25 cellular contexts compared by ENCODE assay signal in the genomic region with DNA sequence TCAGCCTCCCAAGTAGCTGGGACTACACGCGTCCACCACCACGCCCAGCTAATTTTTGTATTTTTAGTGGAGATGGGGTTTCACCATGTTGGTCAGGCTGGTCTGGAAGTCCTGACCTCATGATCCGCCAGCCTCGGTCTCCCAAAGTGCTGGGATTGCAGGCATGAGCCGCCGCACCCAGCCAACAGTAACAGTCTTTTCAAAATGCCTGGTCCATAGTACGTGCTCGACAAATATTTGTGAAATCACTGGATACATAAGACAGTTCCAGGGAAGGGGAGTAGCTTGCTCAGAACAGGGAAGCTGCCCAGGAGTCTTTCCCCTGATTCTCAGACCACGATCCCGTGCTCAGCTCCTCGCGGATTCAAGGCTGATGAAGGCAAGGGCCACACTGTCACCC. TPM values are rescaled to one million over a fixed set of nuclear protein-coding genes. Genes with fewer than 3 reads are reported as not detected.
DNase-seq lines count a peak whose midpoint lies in the region; ATAC-seq and TF ChIP-seq lines count a peak whose summit lies in the region.
"Had no signal": no experiment of that assay in that cellular context is flagged by ENCODE, and none has a peak within 500 bp of the region (broad histone marks: within the 10 kb centered on the region; RNA-seq: fewer than 3 reads in every experiment).

No MANE protein-coding gene starts in this region.

- TF ChIP-seq POLR2A in adrenal gland (IDR thresholded peaks at IDR 0.05), result no peak

- H3K27me3 Mint-ChIP-seq in Calu3 (ENCODE audit: unreplicated experiment), result no peaks in the 10 kb centered on the region
- peaks cover 42% of the 10 kb centered on the region for H3K27me3 Mint-ChIP-seq in activated T-cell treated with anti-CD3 and anti-CD28 coated beads, Interleukin-2, amount 50 U/mL, for 4 hours (ENCODE audit: low read depth)

- peak overlapping the region in 6 of 11 experiments; percentile 63 to 82 (median 74); a peak in 7 of 22 replicates for H3K9ac ChIP-seq in BLaER1 treated with 17β-estradiol and CSF1 and Interleukin-3, amounts not matched to agents 10 nM and 100 nM
- H3K9ac ChIP-seq: SK-N-SH had no signal

- H3K36me3 ChIP-seq in BLaER1 treated with 17β-estradiol and CSF1 and Interleukin-3, amounts not matched to agents 10 nM and 100 nM, result no peaks in the 10 kb centered on the region
- H3K36me3 ChIP-seq in RWPE2 (ENCODE audit: low read depth), result no peaks in the 10 kb centered on the region
- no peaks in the 10 kb centered on the region for H3K36me3 ChIP-seq in neutrophil
- H3K36me3 ChIP-seq in adrenal gland (replicated peaks in 1 of 2), result no peaks in the 10 kb centered on the region
- H3K36me3 ChIP-seq: BE2C, MG63 had no signal

- no peak for DNase-seq in Calu3
- no peak for DNase-seq in RWPE2 (ENCODE audit: low spot score)
- DNase-seq in adrenal gland, result no peak
- DNase-seq in activated T-cell treated with anti-CD3 and anti-CD28 coated beads, Interleukin-2, amount 50 U/mL, for 4 hours, result no peak
- no peak for DNase-seq in NCI-H526 (lab: John Stamatoyannopoulos, UW)
- DNase-seq: ACHN; BE2C; CD4-positive, CD25-positive, alpha-beta regulatory T cell; DMS79; EL; GDM1; HCEC 1CT; KG1; NCI-H2029; NCI-H446 treated with DMSO at 0.1 percent for 48 hours; NCI-H526 treated with DMSO at 0.1 percent for 48 hours; SIG-M5; SK-N-SH; SW 1271 had no signal

- H3K9me3 ChIP-seq in BLaER1 treated with 17β-estradiol and CSF1 and Interleukin-3, amounts not matched to agents 10 nM and 100 nM (replicated peaks in 1 of 11), result peaks cover 4 to 15% (median 10%) of the 10 kb centered on the region in 11 experiments; a peak in 17 of 22 replicates
- no peaks in the 10 kb centered on the region for H3K9me3 ChIP-seq in RWPE2 (ENCODE audit: severe bottlenecking)
- H3K9me3 ChIP-seq in neutrophil, result no peaks in the 10 kb centered on the region
- no peaks in the 10 kb centered on the region for H3K9me3 ChIP-seq in adrenal gland (replicated peaks in 1 of 3)
- H3K9me3 ChIP-seq: BE2C, MG63, SK-N-SH had no signal

- no peak overlapping the region for H3K4me3 ChIP-seq in BLaER1 treated with 17β-estradiol and CSF1 and Interleukin-3, amounts not matched to agents 10 nM and 100 nM
- H3K4me3 ChIP-seq in RWPE2 (ENCODE audit: severe bottlenecking) (no peak overlapping the region), neutrophil (ENCODE audit: low read depth in 1 of 2, low read length in 1 of 2) (no peak overlapping the region), adrenal gland (no peak overlapping the region)
- H3K4me3 ChIP-seq: GM12878, GM23338, MG63 had no signal

- peaks cover 58% of the 10 kb centered on the region for H3K4me1 Mint-ChIP-seq in Calu3 (ENCODE audit: low read depth, unreplicated experiment)
- no peaks in the 10 kb centered on the region for H3K4me1 Mint-ChIP-seq in activated T-cell treated with anti-CD3 and anti-CD28 coated beads, Interleukin-2, amount 50 U/mL, for 4 hours (ENCODE audit: low read depth)

- TF ChIP-seq CTCF in Calu3 (IDR thresholded peaks at IDR 0.05; ENCODE audit: unreplicated experiment) (no peak), RWPE2 (IDR thresholded peaks at IDR 0.05; ENCODE audit: poor library complexity, severe bottlenecking) (no peak), neutrophil (IDR thresholded peaks at IDR 0.05) (no peak), adrenal gland (IDR thresholded peaks at IDR 0.05) (no peak)

- H3K27me3 ChIP-seq in BLaER1 treated with 17β-estradiol and CSF1 and Interleukin-3, amounts not matched to agents 10 nM and 100 nM, result no peaks in the 10 kb centered on the region
- no peaks in the 10 kb centered on the region for H3K27me3 ChIP-seq in RWPE2 (ENCODE audit: insufficient read depth, poor library complexity, severe bottlenecking)
- peaks cover 10% of the 10 kb centered on the region for H3K27me3 ChIP-seq in neutrophil
- H3K27me3 ChIP-seq in adrenal gland, result no peaks in the 10 kb centered on the region
- H3K27me3 ChIP-seq: MG63 had no signal

- BruUV-seq in Calu3 (replicated peaks; lab: Mats Ljungman, UMichigan), result no TSS peak

- peak overlapping the region in 10 of 11 experiments; percentile 55 to 98 (median 87); a peak in 20 of 22 replicates for H3K27ac ChIP-seq in BLaER1 treated with 17β-estradiol and CSF1 and Interleukin-3, amounts not matched to agents 10 nM and 100 nM
- H3K27ac ChIP-seq in RWPE2 (ENCODE audit: poor library complexity, severe bottlenecking) (peak overlapping the region; percentile 12), neutrophil (peak overlapping the region; percentile 83), adrenal gland (no peak overlapping the region)

- H3K9me3 Mint-ChIP-seq in Calu3 (ENCODE audit: low read depth, unreplicated experiment), result peaks cover 4% of the 10 kb centered on the region
- H3K9me3 Mint-ChIP-seq in activated T-cell treated with anti-CD3 and anti-CD28 coated beads, Interleukin-2, amount 50 U/mL, for 4 hours, result no peaks in the 10 kb centered on the region
- H3K9me3 Mint-ChIP-seq: GM23338; T-helper 1 cell treated with Interleukin-12 subunit alpha and Interleukin-12 subunit beta and Interleukin-4 antibody, amounts not matched to agents 30 μg/mL and 1 μg/mL, for 36 hours had no signal

- peak overlapping the region; percentile 98 for H3K27ac Mint-ChIP-seq in Calu3 (ENCODE audit: unreplicated experiment)
- H3K27ac Mint-ChIP-seq: CD4-positive, CD25-positive, alpha-beta regulatory T cell; GM23338; T-helper 1 cell treated with Interleukin-12 subunit alpha and Interleukin-12 subunit beta and Interleukin-4 antibody, amounts not matched to agents 30 μg/mL and 1 μg/mL, for 36 hours had no signal

- CTCF ChIA-PET in Calu3 (lab: Charles Lee), result interaction anchor here (0.6 to 3.5 kb wide), 4 partner anchors 19 to 1083 kb away, joined by 6 to 38 read pairs (median 18); partner anchors contain the start of gene PRKCG

- peaks cover 55 to 100% (median 95%) of the 10 kb centered on the region in 10 experiments for H3K4me1 ChIP-seq in BLaER1 treated with 17β-estradiol and CSF1 and Interleukin-3, amounts not matched to agents 10 nM and 100 nM
- H3K4me1 ChIP-seq in RWPE2 (ENCODE audit: insufficient read depth, poor library complexity, severe bottlenecking) (peaks cover 15% of the 10 kb centered on the region), neutrophil (ENCODE audit: control insufficient read depth in 1 of 2, insufficient read depth in 1 of 2, low read depth in 1 of 2, low read length in 1 of 2) (peaks cover 66 to 77% of the 10 kb centered on the region in 2 experiments), adrenal gland (replicated peaks in 1 of 2) (no peaks in the 10 kb centered on the region)
- H3K4me1 ChIP-seq: BE2C had no signal

- H4K20me1 ChIP-seq in BLaER1 treated with 17β-estradiol and CSF1 and Interleukin-3, amounts not matched to agents 10 nM and 100 nM, result no peaks in the 10 kb centered on the region

- no peak for ATAC-seq in RWPE2 (ENCODE audit: low read depth)
- no peak for ATAC-seq in activated T-cell treated with anti-CD3 and anti-CD28 coated beads, Interleukin-2, amount 50 U/mL, for 4 hours
- ATAC-seq: GM12878, GM23338 had no signal

- intact Hi-C loops in Calu3 (cut with micrococcal nuclease; ENCODE audit: unreplicated experiment) (loop anchor here (2.0 to 5.0 kb wide), 3 partner anchors 31 to 115 kb away; partner anchors contain the start of genes CACNG6 and CACNG7), adrenal gland (cut with DNase I) (loop anchor here (5.0 to 10.0 kb wide), 3 partner anchors 115 to 230 kb away; partner anchors contain the start of gene CACNG7 (in 1 of the 2))

- WGBS in adrenal gland, 4 donors, result 82 to 91% (median 84%) methylated on average over 13 of the region's 13 CpGs

- H3K4me3 Mint-ChIP-seq in Calu3 (ENCODE audit: low read depth, unreplicated experiment), result peak overlapping the region; percentile 24
- H3K4me3 Mint-ChIP-seq in activated T-cell treated with anti-CD3 and anti-CD28 coated beads, Interleukin-2, amount 50 U/mL, for 4 hours, result no peak overlapping the region
- H3K4me3 Mint-ChIP-seq: CD4-positive, CD25-positive, alpha-beta regulatory T cell; GM23338; T-helper 1 cell treated with Interleukin-12 subunit alpha and Interleukin-12 subunit beta and Interleukin-4 antibody, amounts not matched to agents 30 μg/mL and 1 μg/mL, for 36 hours had no signal

- H3K36me3 Mint-ChIP-seq in Calu3 (ENCODE audit: insufficient read depth, unreplicated experiment), result peaks cover 48% of the 10 kb centered on the region
- no peaks in the 10 kb centered on the region for H3K36me3 Mint-ChIP-seq in activated T-cell treated with anti-CD3 and anti-CD28 coated beads, Interleukin-2, amount 50 U/mL, for 4 hours (ENCODE audit: insufficient read depth)
- H3K36me3 Mint-ChIP-seq: CD4-positive, CD25-positive, alpha-beta regulatory T cell had no signal

- H3K4me2 ChIP-seq in BLaER1 treated with 17β-estradiol and CSF1 and Interleukin-3, amounts not matched to agents 10 nM and 100 nM, result peak overlapping the region in 9 of 11 experiments; percentile 67 to 96 (median 88); a peak in 16 of 22 replicates
- H3K4me2 ChIP-seq: GM23338, SK-N-SH had no signal

RNA-seq across cellular contexts. Expression of gene CACNG6, which starts 30.5 kb away (rescaled TPM):
- total RNA-seq in Calu3 (2022) (137 and 144 TPM in 2 replicates), adrenal gland (not detected)
- polyA plus RNA-seq in adrenal gland, result not detected
- not detected for total RNA-seq in activated T-cell treated with anti-CD3 and anti-CD28 coated beads, Interleukin-2, amount 50 U/mL, for 4 hours
- total RNA-seq: CD4-positive, CD25-positive, alpha-beta regulatory T cell; GM12878 had no signal
- polyA plus RNA-seq: CD4-positive, CD25-positive, alpha-beta regulatory T cell had no signal

RNA-seq across cellular contexts. Expression of gene VSTM1, which starts 41.8 kb away (rescaled TPM):
- not detected in 2 replicates for total RNA-seq in Calu3 (2022)
- total RNA-seq in adrenal gland, result under 1 TPM in 1 of 8 donors, not detected in 7; 0.83 TPM
- not detected for polyA plus RNA-seq in adrenal gland
- not detected for total RNA-seq in activated T-cell treated with anti-CD3 and anti-CD28 coated beads, Interleukin-2, amount 50 U/mL, for 4 hours
- total RNA-seq: CD4-positive, CD25-positive, alpha-beta regulatory T cell; GM12878; GM23338 had no signal
- polyA plus RNA-seq: CD4-positive, CD25-positive, alpha-beta regulatory T cell; GM12878; GM23338 had no signal

RNA-seq across cellular contexts. Expression of gene CACNG8, which starts 59.2 kb away (rescaled TPM):
- 13.4 and 19.0 TPM in 2 replicates for total RNA-seq in Calu3 (2022)
- under 1 TPM in 2 of 8 donors, not detected in 6; under 0.01 to 0.04 TPM for total RNA-seq in adrenal gland
- polyA plus RNA-seq in adrenal gland, result under 1 TPM in 2 of 3 donors, not detected in 1; under 0.01 to 0.03 TPM
- not detected for total RNA-seq in activated T-cell treated with anti-CD3 and anti-CD28 coated beads, Interleukin-2, amount 50 U/mL, for 4 hours
- total RNA-seq: CD4-positive, CD25-positive, alpha-beta regulatory T cell; GM12878 had no signal
- polyA plus RNA-seq: CD4-positive, CD25-positive, alpha-beta regulatory T cell; GM12878 had no signal

RNA-seq across cellular contexts. Expression of gene TARM1, which starts 59.2 kb away (rescaled TPM):
- total RNA-seq in Calu3 (2022), result not detected in 2 replicates
- total RNA-seq in adrenal gland, result not detected
- polyA plus RNA-seq in adrenal gland, result not detected
- not detected for total RNA-seq in activated T-cell treated with anti-CD3 and anti-CD28 coated beads, Interleukin-2, amount 50 U/mL, for 4 hours
- total RNA-seq: CD4-positive, CD25-positive, alpha-beta regulatory T cell; GM12878; GM23338 had no signal
- polyA plus RNA-seq: CD4-positive, CD25-positive, alpha-beta regulatory T cell; GM12878; GM23338; SK-N-SH had no signal

Comparison
In these comparisons a context has a peak if more than half of its experiments do, and no peak if none do; other contexts are left out.
1. H3K27ac ChIP-seq: peak in BLaER1 treated with 17β-estradiol and CSF1 and Interleukin-3, amounts not matched to agents 10 nM and 100 nM (10 of 11), RWPE2 (single experiment) and neutrophil (single experiment); none in adrenal gland (0 of 5).
2. RNA of gene CACNG6, which starts 30.5 kb away (total RNA-seq): 137 to 144 TPM in Calu3; not detected in adrenal gland and not detected in activated T-cell treated with anti-CD3 and anti-CD28 coated beads, Interleukin-2, amount 50 U/mL, for 4 hours; every median in the first group is over 100 times any median in the second.
3. RNA of gene CACNG8, which starts 59.2 kb away (total RNA-seq): 13.4 to 19.0 TPM in Calu3; under 0.01 to 0.04 TPM in adrenal gland and not detected in activated T-cell treated with anti-CD3 and anti-CD28 coated beads, Interleukin-2, amount 50 U/mL, for 4 hours; every median in the first group is over 10 times any median in the second.